Comparison of ENCODE assay signal across 22 cellular contexts in genomic region chr9:3361115-3361514, GRCh38.
DNase-seq lines count a peak whose midpoint lies in the region; ATAC-seq and TF ChIP-seq lines count a peak whose summit lies in the region.
"Had no signal": no experiment of that assay in that cellular context is flagged by ENCODE, and none has a peak within 500 bp of the region (broad histone marks: within the 10 kb centered on the region; RNA-seq: fewer than 3 reads in every experiment).

No MANE protein-coding gene starts in this region.

- peaks cover 18% of the 10 kb centered on the region for H3K36me3 Mint-ChIP-seq in activated naive CD8-positive, alpha-beta T cell
- H3K36me3 Mint-ChIP-seq in activated naive CD8-positive, alpha-beta T cell treated with anti-CD3 and anti-CD28 coated beads, Interleukin-2, amount 50 U/mL, for 24 hours (ENCODE audit: low read depth) = peaks cover 16% of the 10 kb centered on the region

- no peaks in the 10 kb centered on the region for H3K27me3 ChIP-seq in spleen (replicated peaks in 1 of 7)
- H3K27me3 ChIP-seq: BE2C, body of pancreas had no signal

- peaks cover 9% of the 10 kb centered on the region for H3K4me1 Mint-ChIP-seq in activated naive CD8-positive, alpha-beta T cell (ENCODE audit: low read depth)
- H3K4me1 Mint-ChIP-seq in activated naive CD8-positive, alpha-beta T cell treated with anti-CD3 and anti-CD28 coated beads, Interleukin-2, amount 50 U/mL, for 24 hours = peaks cover 7% of the 10 kb centered on the region
- H3K4me1 Mint-ChIP-seq: activated CD4-positive, alpha-beta memory T cell treated with anti-CD3 and anti-CD28 coated beads, Interleukin-2, amount 10 ng/mL, durations not matched to agents 7 days and 5 days had no signal

- intact Hi-C loops in spleen (cut with DNase I; ENCODE audit: low total_unique reads) = no loop called here

- H3K27ac ChIP-seq in spleen = peak overlapping the region in 5 of 8 donors; percentile 23 to 74 (median 53)
- H3K27ac ChIP-seq: body of pancreas, epithelial cell of prostate, psoas muscle had no signal

- peaks cover 0 to 33% (median 0%) of the 10 kb centered on the region in 6 donors for H3K4me1 ChIP-seq in spleen
- H3K4me1 ChIP-seq: BE2C had no signal

- ATAC-seq in activated naive CD8-positive, alpha-beta T cell treated with anti-CD3 and anti-CD28 coated beads, Interleukin-2, amount 50 U/mL, for 24 hours = no peak
- ATAC-seq in HG02759 (IDR thresholded peaks at IDR 0.05; ENCODE audit: unreplicated experiment) (no peak), GM19395 (IDR thresholded peaks at IDR 0.05; ENCODE audit: unreplicated experiment) (no peak)
- ATAC-seq: body of pancreas, psoas muscle had no signal

- H3K36me3 ChIP-seq in spleen = peaks cover 0 to 4% (median 0%) of the 10 kb centered on the region in 6 donors
- H3K36me3 ChIP-seq: BE2C had no signal

- no peak overlapping the region for H3K4me3 ChIP-seq in spleen
- H3K4me3 ChIP-seq: body of pancreas, psoas muscle had no signal

- H3K27me3 Mint-ChIP-seq in activated naive CD8-positive, alpha-beta T cell = no peaks in the 10 kb centered on the region
- H3K27me3 Mint-ChIP-seq in activated naive CD8-positive, alpha-beta T cell treated with anti-CD3 and anti-CD28 coated beads, Interleukin-2, amount 50 U/mL, for 24 hours = no peaks in the 10 kb centered on the region
- H3K27me3 Mint-ChIP-seq: activated CD4-positive, alpha-beta memory T cell treated with anti-CD3 and anti-CD28 coated beads, Interleukin-2, amount 10 ng/mL, durations not matched to agents 7 days and 5 days had no signal

- no peak for TF ChIP-seq POLR2A in spleen (IDR thresholded peaks at IDR 0.05)

- WGBS in spleen, 5 donors = 48 to 75% (median 58%) methylated on average over 4 of the region's 4 CpGs

- TF ChIP-seq CTCF in spleen (IDR thresholded peaks at IDR 0.05 in 8 of 11, conservative IDR thresholded peaks at IDR 0.05 in 3 of 11) = no peak

- H3K9me3 Mint-ChIP-seq in activated naive CD8-positive, alpha-beta T cell (ENCODE audit: low read depth) = peaks cover 3% of the 10 kb centered on the region
- peaks cover 4% of the 10 kb centered on the region for H3K9me3 Mint-ChIP-seq in activated naive CD8-positive, alpha-beta T cell treated with anti-CD3 and anti-CD28 coated beads, Interleukin-2, amount 50 U/mL, for 24 hours
- H3K9me3 Mint-ChIP-seq: activated CD4-positive, alpha-beta memory T cell treated with anti-CD3 and anti-CD28 coated beads, Interleukin-2, amount 10 ng/mL, durations not matched to agents 7 days and 5 days had no signal

- peaks cover 0 to 12% (median 6%) of the 10 kb centered on the region in 8 donors for H3K9me3 ChIP-seq in spleen
- H3K9me3 ChIP-seq: BE2C, body of pancreas, psoas muscle had no signal

- H3K4me3 Mint-ChIP-seq in activated naive CD8-positive, alpha-beta T cell = no peak overlapping the region
- no peak overlapping the region for H3K4me3 Mint-ChIP-seq in activated naive CD8-positive, alpha-beta T cell treated with anti-CD3 and anti-CD28 coated beads, Interleukin-2, amount 50 U/mL, for 24 hours
- H3K4me3 Mint-ChIP-seq: activated CD4-positive, alpha-beta memory T cell treated with anti-CD3 and anti-CD28 coated beads, Interleukin-2, amount 10 ng/mL, durations not matched to agents 7 days and 5 days had no signal

- no peak for DNase-seq in activated naive CD8-positive, alpha-beta T cell treated with anti-CD3 and anti-CD28 coated beads, Interleukin-2, amount 50 U/mL, for 24 hours
- DNase-seq in MV-4-11 (lab: John Stamatoyannopoulos, UW) (peak; percentile 76), cerebellar cortex (ENCODE audit: low spot score) (peak; percentile 20), spleen (no peak), NCI-H2081 treated with DMSO at 0.1 percent for 48 hours (lab: John Stamatoyannopoulos, UW) (no peak)
- DNase-seq: activated CD4-positive, alpha-beta memory T cell treated with anti-CD3 and anti-CD28 coated beads, Interleukin-2, amount 10 ng/mL, durations not matched to agents 7 days and 5 days; activated effector memory CD4-positive, alpha-beta T cell treated with Interleukin-2 at 50 U/mL for 16 hours; BE2C; body of pancreas; EL; head of caudate nucleus; KG1; NCI-H1048; NCI-H1930; NCI-H226; psoas muscle; stimulated activated CD8-positive, alpha-beta memory T cell treated with anti-CD3 and anti-CD28 coated beads, Interleukin-4, amount 100 ng/mL, for 48 hours; substantia nigra had no signal

- H3K27ac Mint-ChIP-seq in activated naive CD8-positive, alpha-beta T cell = peak overlapping the region; percentile 47
- H3K27ac Mint-ChIP-seq in activated naive CD8-positive, alpha-beta T cell treated with anti-CD3 and anti-CD28 coated beads, Interleukin-2, amount 50 U/mL, for 24 hours = no peak overlapping the region
- H3K27ac Mint-ChIP-seq: activated CD4-positive, alpha-beta memory T cell treated with anti-CD3 and anti-CD28 coated beads, Interleukin-2, amount 10 ng/mL, durations not matched to agents 7 days and 5 days had no signal

Comparison
In these comparisons a context has a peak if more than half of its experiments do, and no peak if none do; other contexts are left out.
1. DNase-seq: peak in MV-4-11 (single experiment) and cerebellar cortex (single experiment); none in activated naive CD8-positive, alpha-beta T cell treated with anti-CD3 and anti-CD28 coated beads, Interleukin-2, amount 50 U/mL, for 24 hours (single experiment), spleen (single experiment) and NCI-H2081 treated with DMSO at 0.1 percent for 48 hours (single experiment).